9 cellular contexts compared by ENCODE assay signal in the genomic region with DNA sequence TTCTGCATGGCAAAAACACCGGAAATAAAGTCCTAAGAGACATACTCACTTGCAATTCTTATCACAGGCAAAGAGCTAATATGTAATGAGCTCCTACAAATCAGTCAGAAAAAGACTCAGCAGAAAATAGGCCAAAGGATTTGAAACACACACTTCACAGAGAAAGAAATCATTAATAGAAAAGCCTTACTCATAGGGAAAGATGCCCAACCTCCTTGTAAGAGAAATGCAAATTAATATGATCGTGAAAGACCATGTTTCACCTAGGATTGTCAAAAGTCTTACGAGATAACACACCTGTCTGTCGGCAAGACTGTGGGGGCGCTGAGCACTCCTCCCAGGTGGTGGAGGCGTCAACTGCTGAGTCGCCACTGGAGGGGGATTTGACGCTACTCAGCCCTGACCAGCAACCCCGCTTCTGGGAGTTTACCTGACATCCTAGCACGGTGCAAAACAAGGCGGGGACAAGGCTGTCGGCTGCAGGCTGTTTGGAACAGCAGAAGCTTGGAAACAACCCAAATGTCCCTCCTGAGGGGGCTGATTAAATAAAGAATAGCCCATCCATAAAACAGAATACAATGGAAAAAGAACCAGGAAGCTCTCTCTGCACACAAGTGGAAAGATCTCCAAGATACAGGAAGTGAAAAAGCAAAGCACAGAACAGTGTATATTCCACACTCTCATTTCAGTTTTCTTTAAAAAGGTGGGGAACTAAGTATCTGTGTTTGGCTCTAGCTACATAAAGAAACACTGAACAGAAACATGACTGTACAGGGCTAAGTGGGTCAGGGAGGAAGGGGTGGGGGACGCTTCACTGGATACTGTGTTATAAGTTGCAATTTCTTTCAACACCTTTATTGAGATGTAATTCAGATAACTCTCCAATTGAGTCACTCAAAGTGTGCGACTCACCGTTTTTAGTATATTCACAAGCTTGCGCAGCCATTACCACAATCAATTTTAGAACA. TPM values are rescaled to one million over a fixed set of nuclear protein-coding genes. Genes with fewer than 3 reads are reported as not detected.
DNase-seq lines count a peak whose midpoint lies in the region; ATAC-seq, FAIRE-seq and TF ChIP-seq lines count a peak whose summit lies in the region.
"Had no signal": no experiment of that assay in that cellular context is flagged by ENCODE, and none has a peak within 500 bp of the region (broad histone marks: within the 10 kb centered on the region; RNA-seq: fewer than 3 reads in every experiment).

No MANE protein-coding gene starts in this region.

- in situ Hi-C loops in HepG2 (cut with HindIII; ENCODE audit: extremely low pct_ligation_motif_present, low pct_unique_long_range_greater_than_20kb), result no loop called here

- H3K4me3 ChIP-seq in OCI-LY1 (ENCODE audit: low read depth, low read length, poor library complexity, severe bottlenecking) (no peak overlapping the region), HepG2 (replicated peaks in 1 of 3; ENCODE audit: insufficient read depth in 1 of 3, low read depth in 2 of 3, low read length in 3 of 3) (no peak overlapping the region), thyroid gland (replicated peaks in 1 of 3) (no peak overlapping the region)

- no peaks in the 10 kb centered on the region for H3K9me3 Mint-ChIP-seq in MCF 10A (ENCODE audit: unreplicated experiment)

- TSS peak; percentile 22 for BruUV-seq in MCF 10A (replicated peaks; lab: Mats Ljungman, UMichigan)
- no TSS peak for BruUV-seq in HepG2 (replicated peaks; lab: Mats Ljungman, UMichigan)

- H3K9me3 ChIP-seq in OCI-LY1 (ENCODE audit: low read length) (no peaks in the 10 kb centered on the region), HepG2 (ENCODE audit: low read length) (no peaks in the 10 kb centered on the region), thyroid gland (no peaks in the 10 kb centered on the region)

- ATAC-seq in HG02981 (IDR thresholded peaks at IDR 0.05; ENCODE audit: unreplicated experiment) (peak; percentile 57), HepG2 (no peak), SK-N-SH treated with all-trans-retinoic acid at 6 μM for 48 hours (no peak)

- H3F3A ChIP-seq in OCI-LY1 (ENCODE audit: insufficient read depth, low read length), result no peaks in the 10 kb centered on the region

- CTCF ChIA-PET in MCF 10A (lab: Yijun Ruan, JAX) (interaction anchor here (0.5 to 2.2 kb wide), 10 partner anchors 8 to 254 kb away, joined by 3 to 10 read pairs (median 4); no protein-coding TSS in a partner anchor), HepG2 (lab: Yijun Ruan, JAX; ENCODE audit: low intra/inter-chr PET ratio, low total read pairs) (no interaction called here)

- peaks cover 99% of the 10 kb centered on the region for H3K36me3 Mint-ChIP-seq in MCF 10A (ENCODE audit: insufficient read depth, unreplicated experiment)

- peaks cover 9% of the 10 kb centered on the region for H3K4me1 ChIP-seq in OCI-LY1 (ENCODE audit: insufficient read depth, low read length, severe bottlenecking)
- peaks cover 46% of the 10 kb centered on the region for H3K4me1 ChIP-seq in HepG2 (ENCODE audit: insufficient read depth, low read length)
- H3K4me1 ChIP-seq in thyroid gland, result peaks cover 53 to 69% of the 10 kb centered on the region in 2 donors

- TF ChIP-seq EP300 in HepG2 (IDR thresholded peaks at IDR 0.05; ENCODE audit: low read depth in 2 of 2, low read length in 2 of 2) (no peak), HepG2 (CRISPR knock-in tag; IDR thresholded peaks at IDR 0.05; ENCODE audit: borderline replicate concordance) (no peak)

- peak; percentile 43 for DNase-seq in activated CD8-positive, alpha-beta memory T cell treated with anti-CD3 and anti-CD28 coated beads, Interleukin-2, amount 50 U/mL, for 4 hours
- no peak for DNase-seq in activated CD8-positive, alpha-beta memory T cell treated with anti-CD3 and anti-CD28 coated beads, Interleukin-2, amount 50 U/mL, for 48 hours
- DNase-seq in MCF 10A (ENCODE audit: unreplicated experiment), result peak; percentile 53
- DNase-seq in HepG2 (ENCODE audit: low spot score), result no peak
- peak; percentile 40 to 49 for DNase-seq in thyroid gland
- DNase-seq: DND-41 had no signal

- WGBS in HepG2 (ENCODE audit: low lambda C conversion rate), result 96% methylated on average over 16 of the region's 16 CpGs
- WGBS in thyroid gland, 2 donors, result 36 to 40% methylated on average over 16 of the region's 16 CpGs

- peak overlapping the region; percentile 38 for H3K4me3 Mint-ChIP-seq in MCF 10A (ENCODE audit: unreplicated experiment)

- H3K36me3 ChIP-seq in OCI-LY1 (ENCODE audit: insufficient read depth, low read length) (no peaks in the 10 kb centered on the region; the same call in 1 of the 2 replicates), HepG2 (replicated peaks in 1 of 2; ENCODE audit: control insufficient read depth in 1 of 2, insufficient read depth in 2 of 2, low read length in 2 of 2) (peaks cover 23 to 40% of the 10 kb centered on the region in 2 experiments), thyroid gland (peaks cover 22 to 23% of the 10 kb centered on the region in 2 donors)

- H3K27me3 ChIP-seq in OCI-LY1 (ENCODE audit: insufficient read depth, low read length) (peaks cover 5% of the 10 kb centered on the region; the same call in 1 of the 2 replicates), HepG2 (ENCODE audit: control insufficient read depth in 1 of 2, insufficient read depth in 2 of 2, low read length in 2 of 2) (no peaks in the 10 kb centered on the region), thyroid gland (no peaks in the 10 kb centered on the region)

- TF ChIP-seq POLR2A in HepG2 (IDR thresholded peaks at IDR 0.05; ENCODE audit: insufficient read depth in 1 of 2, low read depth in 2 of 2, low read length in 2 of 2) (no peak), thyroid gland (IDR thresholded peaks at IDR 0.05) (no peak)

- H4K20me1 ChIP-seq in OCI-LY1 (ENCODE audit: insufficient read depth, low read length), result no peaks in the 10 kb centered on the region
- H4K20me1 ChIP-seq in HepG2 (ENCODE audit: insufficient read depth, low read length), result peaks cover 64% of the 10 kb centered on the region

- FAIRE-seq in HepG2 (lab: Jason Lieb, UNC), result no peak

- H3K4me1 Mint-ChIP-seq in MCF 10A (ENCODE audit: insufficient read depth, unreplicated experiment), result peaks cover 64% of the 10 kb centered on the region

- intact Hi-C loops in MCF 10A (cut with micrococcal nuclease) (no loop called here), HepG2 (cut with micrococcal nuclease; ENCODE audit: unreplicated experiment) (no loop called here), thyroid gland (cut with DNase I) (no loop called here)

- no peak for TF ChIP-seq RAD21 in HepG2 (CRISPR knock-in tag; IDR thresholded peaks at IDR 0.05)

- POLR2A ChIA-PET in MCF 10A (lab: Yijun Ruan, JAX) (interaction anchor here (0.5 to 4.4 kb wide), 24 partner anchors 9 to 402 kb away, joined by 3 to 101 read pairs (median 4); a partner anchor contains a TSS), HepG2 (lab: Yijun Ruan, JAX) (interaction anchor here (0.9 kb wide), 1 partner anchor 22 kb away, joined by 5 read pairs; no protein-coding TSS in a partner anchor)

- H3K9ac ChIP-seq in OCI-LY1 (ENCODE audit: low read length) (no peak overlapping the region), HepG2 (ENCODE audit: insufficient read depth, low read depth, low read length) (no peak overlapping the region)

- H3K9me2 ChIP-seq in OCI-LY1 (ENCODE audit: low read depth, low read length), result no peaks in the 10 kb centered on the region

- peak overlapping the region; percentile 98 for H3K27ac Mint-ChIP-seq in MCF 10A (ENCODE audit: low read depth, unreplicated experiment)

- TF ChIP-seq CTCF in OCI-LY1 (IDR thresholded peaks at IDR 0.05; ENCODE audit: low read length) (peak; percentile 20; the same call in 1 of the 2 replicates), MCF 10A (IDR thresholded peaks at IDR 0.05; ENCODE audit: unreplicated experiment) (no peak), HepG2 (CRISPR knock-in tag; IDR thresholded peaks at IDR 0.05) (no peak), thyroid gland (IDR thresholded peaks at IDR 0.05) (no peak)

- H2AFZ ChIP-seq in OCI-LY1 (ENCODE audit: low read length) (no peak overlapping the region), HepG2 (ENCODE audit: low read length) (no peak overlapping the region)

- H3K4me2 ChIP-seq in OCI-LY1 (ENCODE audit: low read length) (peak overlapping the region; percentile 16; the same call in 1 of the 2 replicates), HepG2 (ENCODE audit: low read depth, low read length) (no peak overlapping the region)

- no peaks in the 10 kb centered on the region for H3K27me3 Mint-ChIP-seq in MCF 10A (ENCODE audit: insufficient read depth, unreplicated experiment)

- H3K27ac ChIP-seq in OCI-LY1 (ENCODE audit: low read depth, low read length, poor library complexity, severe bottlenecking) (no peak overlapping the region), HepG2 (ENCODE audit: extremely low read length, insufficient read depth, low read length) (no peak overlapping the region), thyroid gland (peak overlapping the region; percentile 39 to 51 (median 49))

- no peaks in the 10 kb centered on the region for H3K79me2 ChIP-seq in OCI-LY1 (ENCODE audit: insufficient read depth, low read length)
- peaks cover 68% of the 10 kb centered on the region for H3K79me2 ChIP-seq in HepG2 (ENCODE audit: insufficient read depth, low read length)

RNA-seq across cellular contexts. Expression of a gene that starts 11.5 kb away (rescaled TPM):
- total RNA-seq in MCF 10A (2022), result 354 and 425 TPM in 2 replicates
- total RNA-seq in HepG2 (2016; rRNA removed; fragmentation: Illumina TruSeq; extraction: Trizol), result 19.8 and 34.7 TPM in 2 replicates
- total RNA-seq in HepG2 (2016; cell fraction: cytosol; rRNA removed; fragmentation: Illumina TruSeq; extraction: Trizol; ENCODE audit: low read depth), result 34.0 and 36.2 TPM in 2 replicates
- total RNA-seq in HepG2 (2016; cell fraction: insoluble cytoplasmic fraction; rRNA removed; fragmentation: Illumina TruSeq; extraction: Trizol), result 18.0 and 33.5 TPM in 2 replicates
- 53.9 and 59.1 TPM in 2 replicates for total RNA-seq in HepG2 (2016; cell fraction: membrane; rRNA removed; fragmentation: Illumina TruSeq; extraction: Trizol)
- 30.6 and 34.3 TPM in 2 replicates for total RNA-seq in HepG2 (2016; cell fraction: nucleus; rRNA removed; fragmentation: Illumina TruSeq; extraction: Trizol)
- 129 and 152 TPM in 2 replicates for polyA plus RNA-seq in HepG2 (2011; rRNA removed)
- polyA plus RNA-seq in HepG2 (2011; cell fraction: cytosol; rRNA removed), result 93.4 and 108 TPM in 2 replicates
- 285 and 291 TPM in 2 replicates for polyA plus RNA-seq in HepG2 (2011; cell fraction: nucleus; rRNA removed)
- polyA plus RNA-seq in HepG2 (2012), result 60.9 and 83.8 TPM in 2 replicates
- polyA plus RNA-seq in HepG2 (2016; cell fraction: cytosol; fragmentation: Illumina TruSeq; extraction: Trizol; ENCODE audit: low read depth), result 40.2 and 42.9 TPM in 2 replicates
- 27.5 and 37.1 TPM in 2 replicates for polyA plus RNA-seq in HepG2 (2016; cell fraction: insoluble cytoplasmic fraction; fragmentation: Illumina TruSeq; extraction: Trizol; ENCODE audit: low read depth)
- polyA plus RNA-seq in HepG2 (2016; cell fraction: membrane; fragmentation: Illumina TruSeq; extraction: Trizol; ENCODE audit: low read depth), result 58.9 and 59.0 TPM in 2 replicates
- polyA plus RNA-seq in HepG2 (2016; cell fraction: nucleus; fragmentation: Illumina TruSeq; extraction: Trizol; ENCODE audit: insufficient read depth, low read depth), result 67.4 and 77.3 TPM in 2 replicates
- 116 and 242 TPM in 2 replicates for polyA minus RNA-seq in HepG2 (2011; rRNA and poly(A)+ RNA removed; ENCODE audit: low replicate concordance)
- 54.0 and 54.3 TPM in 2 replicates for polyA minus RNA-seq in HepG2 (2011; cell fraction: cytosol; rRNA and poly(A)+ RNA removed)
- 69.5 and 90.5 TPM in 2 replicates for polyA minus RNA-seq in HepG2 (2011; cell fraction: nucleus; rRNA and poly(A)+ RNA removed)
- 10 to 100 TPM; 53.2 to 98.4 (median 69.5) TPM for total RNA-seq in thyroid gland

RNA-seq across cellular contexts. Expression of a gene that starts 33.0 kb away (rescaled TPM):
- total RNA-seq in MCF 10A (2022) (58.7 and 69.1 TPM in 2 replicates), HepG2 (2016; rRNA removed; fragmentation: Illumina TruSeq; extraction: Trizol) (11.8 and 15.9 TPM in 2 replicates), thyroid gland (10 to 100 TPM; 42.9 to 92.2 (median 74.5) TPM)
- total RNA-seq in HepG2 (2016; cell fraction: cytosol; rRNA removed; fragmentation: Illumina TruSeq; extraction: Trizol; ENCODE audit: low read depth), result 12.8 and 13.5 TPM in 2 replicates
- 10.2 and 15.3 TPM in 2 replicates for total RNA-seq in HepG2 (2016; cell fraction: insoluble cytoplasmic fraction; rRNA removed; fragmentation: Illumina TruSeq; extraction: Trizol)
- total RNA-seq in HepG2 (2016; cell fraction: membrane; rRNA removed; fragmentation: Illumina TruSeq; extraction: Trizol), result 32.8 and 33.3 TPM in 2 replicates
- 12.9 and 16.5 TPM in 2 replicates for total RNA-seq in HepG2 (2016; cell fraction: nucleus; rRNA removed; fragmentation: Illumina TruSeq; extraction: Trizol)
- polyA plus RNA-seq in HepG2 (2011; rRNA removed), result 16.0 and 16.4 TPM in 2 replicates
- polyA plus RNA-seq in HepG2 (2011; cell fraction: cytosol; rRNA removed), result 13.7 and 14.0 TPM in 2 replicates
- polyA plus RNA-seq in HepG2 (2011; cell fraction: nucleus; rRNA removed), result 33.2 and 36.0 TPM in 2 replicates
- polyA plus RNA-seq in HepG2 (2012), result 18.5 and 26.5 TPM in 2 replicates
- polyA plus RNA-seq in HepG2 (2016; cell fraction: cytosol; fragmentation: Illumina TruSeq; extraction: Trizol; ENCODE audit: low read depth), result 13.7 and 14.5 TPM in 2 replicates
- 14.5 and 19.7 TPM in 2 replicates for polyA plus RNA-seq in HepG2 (2016; cell fraction: insoluble cytoplasmic fraction; fragmentation: Illumina TruSeq; extraction: Trizol; ENCODE audit: low read depth)
- polyA plus RNA-seq in HepG2 (2016; cell fraction: membrane; fragmentation: Illumina TruSeq; extraction: Trizol; ENCODE audit: low read depth), result 34.1 and 39.3 TPM in 2 replicates
- polyA plus RNA-seq in HepG2 (2016; cell fraction: nucleus; fragmentation: Illumina TruSeq; extraction: Trizol; ENCODE audit: insufficient read depth, low read depth), result 38.4 and 41.0 TPM in 2 replicates
- 21.0 and 37.7 TPM in 2 replicates for polyA minus RNA-seq in HepG2 (2011; rRNA and poly(A)+ RNA removed; ENCODE audit: low replicate concordance)
- 18.8 and 20.9 TPM in 2 replicates for polyA minus RNA-seq in HepG2 (2011; cell fraction: cytosol; rRNA and poly(A)+ RNA removed)
- 8.7 and 10.9 TPM in 2 replicates for polyA minus RNA-seq in HepG2 (2011; cell fraction: nucleus; rRNA and poly(A)+ RNA removed)

Comparison
In these comparisons a context has a peak if more than half of its experiments do, and no peak if none do; other contexts are left out.
1. DNase-seq: peak in activated CD8-positive, alpha-beta memory T cell treated with anti-CD3 and anti-CD28 coated beads, Interleukin-2, amount 50 U/mL, for 4 hours (single experiment), MCF 10A (single experiment) and thyroid gland (2 of 2); none in activated CD8-positive, alpha-beta memory T cell treated with anti-CD3 and anti-CD28 coated beads, Interleukin-2, amount 50 U/mL, for 48 hours (single experiment) and HepG2 (single experiment).
2. H3K27ac ChIP-seq: peak in thyroid gland (3 of 3); none in OCI-LY1 (single experiment) and HepG2 (single experiment).